Comparison of ENCODE assay signal across 17 cellular contexts in the genomic region with DNA sequence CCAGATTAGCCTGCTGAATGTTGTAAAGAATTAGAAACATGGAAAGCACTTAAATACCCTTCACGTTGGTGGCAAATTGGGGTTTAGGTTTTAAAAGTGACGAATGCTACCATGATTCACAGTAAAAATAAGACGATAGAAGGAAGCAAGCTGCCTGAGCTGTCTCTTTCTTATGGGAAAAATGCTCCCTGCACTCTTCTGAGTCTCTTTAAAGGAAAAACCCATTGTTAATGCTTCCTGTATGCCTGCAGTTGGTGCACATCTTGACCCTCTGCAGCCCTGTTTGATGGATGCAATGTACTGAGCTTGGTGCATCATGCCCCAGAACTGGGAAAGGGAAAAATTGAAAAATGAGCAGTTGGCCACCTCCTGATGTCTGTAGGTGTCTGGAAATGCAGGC.
DNase-seq lines count a peak whose midpoint lies in the region; ATAC-seq and TF ChIP-seq lines count a peak whose summit lies in the region.
"Had no signal": no experiment of that assay in that cellular context is flagged by ENCODE, and none has a peak within 500 bp of the region (broad histone marks: within the 10 kb centered on the region; RNA-seq: fewer than 3 reads in every experiment).

No MANE protein-coding gene starts in this region.

- peaks cover 4% of the 10 kb centered on the region for H3K9me1 ChIP-seq in IMR-90 (ENCODE audit: insufficient read depth, low read length)

- H3K14ac ChIP-seq in IMR-90 (replicated peaks; ENCODE audit: low read depth, low read length): no peak overlapping the region

- peaks cover 26% of the 10 kb centered on the region for H3K36me3 Mint-ChIP-seq in HFFc6 (ENCODE audit: low read depth)
- H3K36me3 Mint-ChIP-seq: CD4-positive, CD25-positive, alpha-beta regulatory T cell; CD8-positive, alpha-beta memory T cell; IgD-negative memory B cell had no signal

- H3K27me3 ChIP-seq in IMR-90 (ENCODE audit: control insufficient read depth, insufficient read depth, low read length): no peaks in the 10 kb centered on the region
- H3K27me3 ChIP-seq: BLaER1 treated with 17β-estradiol and CSF1 and Interleukin-3, amounts not matched to agents 10 nM and 100 nM had no signal

- no peak overlapping the region for H2AK9ac ChIP-seq in IMR-90 (replicated peaks; ENCODE audit: low read depth, low read length, poor library complexity)

- H2BK15ac ChIP-seq in IMR-90 (ENCODE audit: low read depth, low read length): 0 out of 3 replicates have a peak overlapping the region, but pooled peaks have one; percentile 26

- dilution Hi-C loops in IMR-90 (cut with HindIII; ENCODE audit: low sequenced_read_pairs, unreplicated experiment): no loop called here

- H2BK5ac ChIP-seq in IMR-90 (ENCODE audit: low read depth, low read length, poor library complexity, severe bottlenecking): no peak overlapping the region

- DNase-seq in IMR-90 (no peak), dermis blood vessel endothelial cell (peak; percentile 96), lung microvascular endothelial cell (ENCODE audit: low read depth in 2 of 2) (peak; percentile 14 to 97), NOMO-1 treated with DMSO at 0.1 percent for 48 hours (lab: John Stamatoyannopoulos, UW; ENCODE audit: unreplicated experiment) (no peak), NCI-H1436 (lab: John Stamatoyannopoulos, UW) (no peak), HFFc6 (no peak)
- DNase-seq: CD4-positive, CD25-positive, alpha-beta regulatory T cell; CD8-positive, alpha-beta memory T cell; COR-L47; DMS 273 treated with DMSO at 0.1 percent for 48 hours; DMS53; DND-41 had no signal

- no peak overlapping the region for H3K4ac ChIP-seq in IMR-90 (ENCODE audit: low read depth, low read length)

- no peaks in the 10 kb centered on the region for H4K20me1 ChIP-seq in IMR-90 (ENCODE audit: insufficient read depth, low read length)
- H4K20me1 ChIP-seq: BLaER1 treated with 17β-estradiol and CSF1 and Interleukin-3, amounts not matched to agents 10 nM and 100 nM had no signal

- H2AK5ac ChIP-seq in IMR-90 (ENCODE audit: low read depth, low read length): no peak overlapping the region; the same call in 1 of the 2 replicates

- no peak overlapping the region for H3K18ac ChIP-seq in IMR-90 (ENCODE audit: low read depth, low read length)

- no peak for TF ChIP-seq CTCF in IMR-90 (conservative IDR thresholded peaks at IDR 0.05; ENCODE audit: low read depth, low read length)
- TF ChIP-seq CTCF in HFFc6 (IDR thresholded peaks at IDR 0.05): no peak

- no peak for ATAC-seq in IMR-90 (ENCODE audit: low read depth)

- H2AFZ ChIP-seq in IMR-90 (replicated peaks; ENCODE audit: low read length, poor library complexity): no peak overlapping the region

- H3K27me3 Mint-ChIP-seq in HFFc6 (ENCODE audit: insufficient read depth): no peaks in the 10 kb centered on the region; the same call in 1 of the 2 replicates
- H3K27me3 Mint-ChIP-seq: IgD-negative memory B cell had no signal

- no peak overlapping the region for H3K27ac ChIP-seq in IMR-90 (ENCODE audit: insufficient read depth, low read length)
- H3K27ac ChIP-seq: BLaER1 treated with 17β-estradiol and CSF1 and Interleukin-3, amounts not matched to agents 10 nM and 100 nM; HL-60 had no signal

- H3K9ac ChIP-seq in IMR-90 (ENCODE audit: low read depth, low read length): no peak overlapping the region
- H3K9ac ChIP-seq: BLaER1 treated with 17β-estradiol and CSF1 and Interleukin-3, amounts not matched to agents 10 nM and 100 nM had no signal

- no peaks in the 10 kb centered on the region; the same call in 1 of the 2 replicates for H3K9me3 Mint-ChIP-seq in HFFc6
- H3K9me3 Mint-ChIP-seq: CD8-positive, alpha-beta memory T cell had no signal

- WGBS in IMR-90 (ENCODE audit: extremely low coverage in 2 of 2, insufficient read length in 1 of 2), 2 experiments: no CpG with 5 or more reads among the region's 3 CpGs

- H2BK20ac ChIP-seq in IMR-90 (ENCODE audit: low read depth, low read length): peak overlapping the region; percentile 37

- H3K56ac ChIP-seq in IMR-90 (ENCODE audit: extremely low read depth, insufficient read depth, low read length): no peak overlapping the region

- H3K36me3 ChIP-seq in IMR-90 (ENCODE audit: control insufficient read depth, insufficient read depth, low read length): no peaks in the 10 kb centered on the region
- H3K36me3 ChIP-seq: BLaER1 treated with 17β-estradiol and CSF1 and Interleukin-3, amounts not matched to agents 10 nM and 100 nM; HAP-1 had no signal

- no peak overlapping the region for H3K4me3 ChIP-seq in IMR-90 (ENCODE audit: insufficient read depth, low read depth, low read length)
- H3K4me3 ChIP-seq: BLaER1 treated with 17β-estradiol and CSF1 and Interleukin-3, amounts not matched to agents 10 nM and 100 nM; HAP-1 had no signal

- no peak overlapping the region for H3K4me3 Mint-ChIP-seq in HFFc6
- H3K4me3 Mint-ChIP-seq: B cell; CD4-positive, CD25-positive, alpha-beta regulatory T cell; CD8-positive, alpha-beta memory T cell; IgD-negative memory B cell had no signal

- no peak for TF ChIP-seq RAD21 in IMR-90 (IDR thresholded peaks at IDR 0.05; ENCODE audit: low read length)

- no peak overlapping the region for H3K23ac ChIP-seq in IMR-90 (ENCODE audit: low read depth, low read length)

- 0 out of 4 replicates have a peak, but pooled peaks cover 0 to under 1% of the 10 kb centered on the region in 2 experiments for H3K79me1 ChIP-seq in IMR-90 (ENCODE audit: low read depth in 1 of 2, low read length in 2 of 2)

- no peak overlapping the region for H3K27ac Mint-ChIP-seq in HFFc6
- H3K27ac Mint-ChIP-seq: B cell; CD8-positive, alpha-beta memory T cell had no signal

- H3K4me1 ChIP-seq in IMR-90 (ENCODE audit: control insufficient read depth, insufficient read depth, low read length): peaks cover 9% of the 10 kb centered on the region
- H3K4me1 ChIP-seq: BLaER1 treated with 17β-estradiol and CSF1 and Interleukin-3, amounts not matched to agents 10 nM and 100 nM had no signal

- no peak overlapping the region for H4K8ac ChIP-seq in IMR-90 (ENCODE audit: low read depth in 2 of 2, low read length in 2 of 2)

- in situ Hi-C loops in IMR-90 (cut with MboI; ENCODE audit: low sequenced_read_pairs): no loop called here

- H4K91ac ChIP-seq in IMR-90 (ENCODE audit: insufficient read depth, low read depth, low read length): no peak overlapping the region

- H3K4me2 ChIP-seq in IMR-90 (ENCODE audit: low read depth, low read length): no peak overlapping the region
- H3K4me2 ChIP-seq: BLaER1 treated with 17β-estradiol and CSF1 and Interleukin-3, amounts not matched to agents 10 nM and 100 nM had no signal

- intact Hi-C loops in IMR-90 (cut with micrococcal nuclease): no loop called here

- peaks cover 44% of the 10 kb centered on the region for H3K4me1 Mint-ChIP-seq in HFFc6 (ENCODE audit: low read depth)
- H3K4me1 Mint-ChIP-seq: B cell; CD8-positive, alpha-beta memory T cell; IgD-negative memory B cell had no signal

- H2BK120ac ChIP-seq in IMR-90 (ENCODE audit: low read depth, low read length): peak overlapping the region; percentile 30; the same call in 1 of the 2 replicates

- BruUV-seq in IMR-90 (replicated peaks; lab: Mats Ljungman, UMichigan): no TSS peak

- POLR2A ChIA-PET in IMR-90 (lab: Charles Lee; ENCODE audit: unreplicated experiment): no interaction called here

- CTCF ChIA-PET in IMR-90 (lab: Yijun Ruan, JAX): no interaction called here

- no peak for TF ChIP-seq POLR2A in IMR-90 (IDR thresholded peaks at IDR 0.05; ENCODE audit: low read depth, low read length)

- H3K9me3 ChIP-seq in IMR-90 (ENCODE audit: control insufficient read depth, insufficient read depth, low read length): no peaks in the 10 kb centered on the region
- H3K9me3 ChIP-seq: HAP-1 had no signal

- no peak overlapping the region for H4K5ac ChIP-seq in IMR-90 (ENCODE audit: low read depth, low read length)

TF ChIP-seq in IMR-90, 13 proteins besides CTCF, POLR2A, EP300 and RAD21:
- no peak for TF ChIP-seq SMC3 (IDR thresholded peaks at IDR 0.05; ENCODE audit: low read depth, low read length)
- no peak for TF ChIP-seq MXI1 (IDR thresholded peaks at IDR 0.05; ENCODE audit: borderline replicate concordance, low read depth, low read length)
- TF ChIP-seq MAZ (IDR thresholded peaks at IDR 0.05; ENCODE audit: borderline replicate concordance, low read depth, low read length): no peak
- TF ChIP-seq, protein P1, sequence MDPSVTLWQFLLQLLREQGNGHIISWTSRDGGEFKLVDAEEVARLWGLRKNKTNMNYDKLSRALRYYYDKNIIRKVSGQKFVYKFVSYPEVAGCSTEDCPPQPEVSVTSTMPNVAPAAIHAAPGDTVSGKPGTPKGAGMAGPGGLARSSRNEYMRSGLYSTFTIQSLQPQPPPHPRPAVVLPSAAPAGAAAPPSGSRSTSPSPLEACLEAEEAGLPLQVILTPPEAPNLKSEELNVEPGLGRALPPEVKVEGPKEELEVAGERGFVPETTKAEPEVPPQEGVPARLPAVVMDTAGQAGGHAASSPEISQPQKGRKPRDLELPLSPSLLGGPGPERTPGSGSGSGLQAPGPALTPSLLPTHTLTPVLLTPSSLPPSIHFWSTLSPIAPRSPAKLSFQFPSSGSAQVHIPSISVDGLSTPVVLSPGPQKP (IDR thresholded peaks at IDR 0.05; ENCODE audit: borderline replicate concordance, low read depth, low read length): no peak
- no peak for TF ChIP-seq CEBPB (IDR thresholded peaks at IDR 0.05; ENCODE audit: low read depth, low read length)
- TF ChIP-seq FOS (IDR thresholded peaks at IDR 0.05; ENCODE audit: low read depth, low read length): no peak
- TF ChIP-seq, protein P2, sequence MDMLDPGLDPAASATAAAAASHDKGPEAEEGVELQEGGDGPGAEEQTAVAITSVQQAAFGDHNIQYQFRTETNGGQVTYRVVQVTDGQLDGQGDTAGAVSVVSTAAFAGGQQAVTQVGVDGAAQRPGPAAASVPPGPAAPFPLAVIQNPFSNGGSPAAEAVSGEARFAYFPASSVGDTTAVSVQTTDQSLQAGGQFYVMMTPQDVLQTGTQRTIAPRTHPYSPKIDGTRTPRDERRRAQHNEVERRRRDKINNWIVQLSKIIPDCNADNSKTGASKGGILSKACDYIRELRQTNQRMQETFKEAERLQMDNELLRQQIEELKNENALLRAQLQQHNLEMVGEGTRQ (IDR thresholded peaks at IDR 0.05; ENCODE audit: low read depth, low read length): no peak
- TF ChIP-seq CHD1 (IDR thresholded peaks at IDR 0.05; ENCODE audit: low read depth, low read length): no peak
- TF ChIP-seq MAFK (IDR thresholded peaks at IDR 0.05; ENCODE audit: low read depth, low read length): no peak
- TF ChIP-seq BHLHE40 (IDR thresholded peaks at IDR 0.05; ENCODE audit: low read depth, low read length): no peak
- no peak for TF ChIP-seq NFE2L2 (IDR thresholded peaks at IDR 0.05; ENCODE audit: low read depth, low read length)
- no peak for TF ChIP-seq RFX5 (IDR thresholded peaks at IDR 0.05; ENCODE audit: low read depth, low read length)
- no peak for TF ChIP-seq RCOR1 (IDR thresholded peaks at IDR 0.05; ENCODE audit: insufficient replicate concordance, low read length)

Comparison
In these comparisons a context has a peak if more than half of its experiments do, and no peak if none do; other contexts are left out.
1. DNase-seq: peak in dermis blood vessel endothelial cell (single experiment) and lung microvascular endothelial cell (2 of 2); none in IMR-90 (single experiment), NOMO-1 treated with DMSO at 0.1 percent for 48 hours (single experiment), NCI-H1436 (single experiment) and HFFc6 (single experiment).